Comparison of ENCODE assay signal across 32 cellular contexts in the genomic region with DNA sequence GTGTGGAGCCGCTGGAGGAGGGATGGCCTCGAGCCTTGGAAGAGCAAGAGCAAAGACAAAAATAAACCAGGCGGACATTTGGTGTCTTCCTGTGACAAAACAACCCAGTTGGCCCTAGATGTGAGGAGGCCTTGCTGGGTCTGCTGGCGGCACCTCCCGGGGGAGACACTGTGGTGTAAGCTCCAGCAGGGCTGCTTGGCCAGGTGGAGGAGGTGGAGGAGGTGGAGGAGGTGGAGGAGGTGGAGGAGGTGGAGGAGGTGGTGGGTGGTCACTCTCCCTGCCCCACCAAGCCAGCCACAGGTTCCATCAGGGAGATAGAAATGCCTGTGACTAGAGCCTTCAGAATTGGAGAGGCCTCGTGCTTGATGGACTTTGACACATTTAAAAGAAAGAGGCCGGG. TPM values are rescaled to one million over a fixed set of nuclear protein-coding genes. Genes with fewer than 3 reads are reported as not detected.
"Had no signal": no experiment of that assay in that cellular context is flagged by ENCODE, and none has a peak within 500 bp of the region (broad histone marks: within the 10 kb centered on the region; RNA-seq: fewer than 3 reads in every experiment).

No MANE protein-coding gene starts in this region.

- H3K9me3 ChIP-seq: ascending aorta, heart left ventricle, right atrium auricular region, thoracic aorta, vagina had no signal

- H3K4me3 Mint-ChIP-seq: activated CD4-positive, alpha-beta T cell treated with anti-CD3 and anti-CD28 coated beads for 36 hours; activated naive CD8-positive, alpha-beta T cell treated with anti-CD3 and anti-CD28 coated beads for 36 hours; brain; immature natural killer cell; mesothelial cell of epicardium; naive thymus-derived CD4-positive, alpha-beta T cell; T-helper 2 cell treated with Interferon-gamma antibody and Interleukin-4, amounts not matched to agents 5 μg/mL and 100 μg/mL, for 36 hours had no signal

- H3K4me1 ChIP-seq: ascending aorta, heart left ventricle, parathyroid adenoma, right atrium auricular region, vagina had no signal

- H3K9ac ChIP-seq: parathyroid adenoma had no signal

- DNase-seq: activated CD4-positive, alpha-beta T cell treated with anti-CD3 and anti-CD28 coated beads for 36 hours; activated CD4-positive, CD25-positive, alpha-beta regulatory T cell; activated CD8-positive, alpha-beta memory T cell treated with anti-CD3 and anti-CD28 coated beads, Interleukin-2, amount 50 U/mL, for 4 hours; activated gamma-delta T cell treated with Interleukin-2 at 50 U/mL for 16 hours; activated naive CD8-positive, alpha-beta T cell treated with anti-CD3 and anti-CD28 coated beads for 36 hours; activated T-cell treated with anti-CD3 and anti-CD28 coated beads, Interleukin-2, amount 50 U/mL, for 1 hour; dorsolateral prefrontal cortex; effector memory CD4-positive, alpha-beta T cell; foreskin fibroblast; heart left ventricle; hypothalamus; immature natural killer cell; kidney; left colon; naive thymus-derived CD4-positive, alpha-beta T cell; stimulated activated CD4-positive, alpha-beta T cell treated with anti-CD3 and anti-CD28 coated beads, Interleukin-1b, Interleukin-23, amount 100 ng/mL, for 48 hours; stimulated activated CD4-positive, alpha-beta T cell treated with anti-CD3 and anti-CD28 coated beads, Interleukin-4, amount 100 ng/mL, for 4 hours; stimulated activated CD8-positive, alpha-beta memory T cell treated with anti-CD3 and anti-CD28 coated beads, Interleukin-4, amount 100 ng/mL, for 48 hours; stimulated activated naive CD4-positive, alpha-beta T cell treated with Interleukin-2 at 50 U/mL for 16 hours; T-helper 1 cell; trophoblast cell had no signal

- H2AFZ ChIP-seq: parathyroid adenoma had no signal

- FAIRE-seq: endothelial cell of umbilical vein, kidney had no signal

- H3K27ac ChIP-seq: ascending aorta, coronary artery, dorsolateral prefrontal cortex, heart left ventricle, parathyroid adenoma, right atrium auricular region, thoracic aorta, vagina had no signal

- H3K27me3 Mint-ChIP-seq: activated CD4-positive, alpha-beta T cell treated with anti-CD3 and anti-CD28 coated beads for 36 hours; activated naive CD8-positive, alpha-beta T cell treated with anti-CD3 and anti-CD28 coated beads for 36 hours; brain; naive thymus-derived CD4-positive, alpha-beta T cell had no signal

- H3K4me1 Mint-ChIP-seq: activated naive CD8-positive, alpha-beta T cell treated with anti-CD3 and anti-CD28 coated beads for 36 hours; brain; immature natural killer cell; mesothelial cell of epicardium; naive thymus-derived CD4-positive, alpha-beta T cell had no signal

- H3K27ac Mint-ChIP-seq: activated naive CD8-positive, alpha-beta T cell treated with anti-CD3 and anti-CD28 coated beads for 36 hours; immature natural killer cell; mesothelial cell of epicardium; T-helper 2 cell treated with Interferon-gamma antibody and Interleukin-4, amounts not matched to agents 5 μg/mL and 100 μg/mL, for 36 hours had no signal

- H3K79me2 ChIP-seq: parathyroid adenoma had no signal

- H3K27me3 ChIP-seq: ascending aorta, dorsolateral prefrontal cortex, heart left ventricle, right atrium auricular region, vagina had no signal

- H3K4me3 ChIP-seq: ascending aorta, coronary artery, dorsolateral prefrontal cortex, heart left ventricle, right atrium auricular region, smooth muscle cell, thoracic aorta, vagina had no signal

- H3K9me3 Mint-ChIP-seq: activated naive CD8-positive, alpha-beta T cell treated with anti-CD3 and anti-CD28 coated beads for 36 hours; brain; immature natural killer cell; mesothelial cell of epicardium; naive thymus-derived CD4-positive, alpha-beta T cell; T-helper 2 cell treated with Interferon-gamma antibody and Interleukin-4, amounts not matched to agents 5 μg/mL and 100 μg/mL, for 36 hours had no signal

- H3K4me2 ChIP-seq: smooth muscle cell had no signal

- ATAC-seq: activated CD4-positive, alpha-beta T cell treated with anti-CD3 and anti-CD28 coated beads for 36 hours; left colon; naive thymus-derived CD4-positive, alpha-beta T cell had no signal

RNA-seq across cellular contexts. Expression of gene DBNDD1, which starts 32.1 kb away (rescaled TPM):
- polyA plus RNA-seq: immature natural killer cell had no signal
